ENCODE assay signal across 8 cellular contexts in the genomic region with DNA sequence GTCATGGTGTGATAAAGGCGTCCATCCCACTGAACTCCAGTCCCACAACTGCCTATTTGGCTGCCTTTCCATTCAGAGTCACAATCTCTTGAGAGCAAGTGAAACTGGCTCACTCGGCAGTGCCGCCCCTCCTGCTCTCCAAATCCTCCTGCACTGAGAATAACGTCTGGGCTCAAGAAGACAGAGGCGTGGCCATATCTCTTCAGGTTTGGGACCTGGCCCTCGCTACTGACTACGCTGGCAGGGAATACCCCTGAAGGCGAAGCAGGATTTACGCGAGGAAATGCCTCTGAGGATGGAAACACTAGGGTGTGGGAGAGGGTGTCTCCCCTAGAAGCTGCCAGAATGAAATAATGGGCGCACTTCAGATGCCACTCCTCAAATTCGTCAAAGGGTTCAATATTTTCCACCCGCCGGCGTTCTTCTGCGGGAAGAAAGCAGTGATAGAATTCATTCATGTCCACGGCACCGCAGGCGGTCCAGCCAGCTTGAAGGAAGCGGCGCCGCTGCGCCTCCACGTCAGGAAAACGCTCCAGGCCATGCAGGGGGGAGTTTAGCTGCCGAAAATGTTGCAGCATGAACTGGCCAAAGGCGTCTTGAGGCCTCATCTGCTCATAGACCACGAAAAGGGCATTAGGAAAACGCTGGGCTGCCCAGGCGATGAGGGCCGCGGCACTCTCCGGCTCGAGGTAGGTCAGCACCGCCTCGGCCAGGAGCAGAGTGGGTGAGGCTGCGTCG. TPM values are rescaled to one million over a fixed set of nuclear protein-coding genes. Genes with fewer than 3 reads are reported as not detected.
A peak's percentile ranks its signal among the peaks of the same experiment; 100 is the strongest.
DNase-seq lines count a peak whose midpoint lies in the region; ATAC-seq and TF ChIP-seq lines count a peak whose summit lies in the region.

No MANE protein-coding gene starts in this region.

- H3K36me3 ChIP-seq in NT2/D1 (ENCODE audit: insufficient read depth, insufficient read length, low read length) (peaks cover 14% of the 10 kb centered on the region), liver (ENCODE audit: control insufficient read depth in 4 of 4, insufficient read depth in 3 of 4, low read depth in 1 of 4, low read length in 3 of 4) (no peaks in the 10 kb centered on the region), stomach smooth muscle (ENCODE audit: control insufficient read depth in 2 of 2, insufficient read depth in 2 of 2, low read length in 2 of 2) (peaks cover 0 to 2% of the 10 kb centered on the region in 2 donors)

- H3K27ac ChIP-seq in caudate nucleus (ENCODE audit: low read depth, low read length) (peak overlapping the region; percentile 91), liver (ENCODE audit: low read depth in 1 of 2, low read length in 2 of 2) (peak overlapping the region; percentile 95 to 96), stomach smooth muscle (ENCODE audit: low read length) (peak overlapping the region; percentile 92)

- no peak for TF ChIP-seq RAD21 in liver (IDR thresholded peaks at IDR 0.05)

- no peak for TF ChIP-seq CTCF in liver (IDR thresholded peaks at IDR 0.05; ENCODE audit: low read depth, low read length, missing input control)

- H3K9ac ChIP-seq in NT2/D1 (ENCODE audit: insufficient read length, low read depth) (peak overlapping the region; percentile 82), liver (ENCODE audit: low read depth in 1 of 2, low read length in 2 of 2) (peak overlapping the region; percentile 85 to 87), stomach smooth muscle (ENCODE audit: low read length in 2 of 2) (peak overlapping the region; percentile 90 to 93)

- ATAC-seq in GM21360 (IDR thresholded peaks at IDR 0.05; ENCODE audit: unreplicated experiment) = no peak

- 26% methylated on average over 38 of the region's 38 CpGs for WGBS in liver

- H3K4me3 ChIP-seq in NT2/D1 (ENCODE audit: insufficient read length, low read depth) = peak overlapping the region; percentile 76
- peak overlapping the region; percentile 71 to 96 (median 82) for H3K4me3 ChIP-seq in liver (ENCODE audit: low read depth in 1 of 3, low read length in 3 of 3)
- peak overlapping the region; percentile 94 to 98 for H3K4me3 ChIP-seq in stomach smooth muscle (ENCODE audit: low read length in 2 of 2)

- in situ Hi-C loops in G401 (cut with HindIII; ENCODE audit: low sequenced_read_pairs) (no loop called here), KBM-7 (cut with MboI; ENCODE audit: low pct_unique_long_range_greater_than_20kb, low sequenced_read_pairs) (no loop called here)

- H3K9me3 ChIP-seq in NT2/D1 (ENCODE audit: insufficient read depth, low read length) = peaks cover 15% of the 10 kb centered on the region; the same call in 1 of the 2 replicates
- no peaks in the 10 kb centered on the region for H3K9me3 ChIP-seq in liver (ENCODE audit: control insufficient read depth in 4 of 4, low read length in 3 of 4)
- no peaks in the 10 kb centered on the region for H3K9me3 ChIP-seq in stomach smooth muscle (ENCODE audit: control insufficient read depth in 2 of 2, low read length in 2 of 2)

- DNase-seq in G401 (ENCODE audit: low spot score) = peak; percentile 58
- no peak for DNase-seq in NT2/D1 (ENCODE audit: low read depth, low spot score)
- DNase-seq in caudate nucleus (lab: John Stamatoyannopoulos, UW) = peak in 24 of 61 donors; percentile 8 to 60 (median 36)
- no peak for DNase-seq in KBM-7
- no peak for DNase-seq in OCI-M2 (lab: John Stamatoyannopoulos, UW; ENCODE audit: unreplicated experiment)

- H3K4me1 ChIP-seq in NT2/D1 (ENCODE audit: insufficient read depth, insufficient read length) = peaks cover 3% of the 10 kb centered on the region
- H3K4me1 ChIP-seq in liver (ENCODE audit: control insufficient read depth in 4 of 4, insufficient read depth in 4 of 4, low read length in 3 of 4) = peaks cover 5 to 25% (median 13%) of the 10 kb centered on the region in 4 donors
- peaks cover 23% of the 10 kb centered on the region for H3K4me1 ChIP-seq in stomach smooth muscle (ENCODE audit: control insufficient read depth, insufficient read depth, low read length)

- no peaks in the 10 kb centered on the region for H3K27me3 ChIP-seq in NT2/D1 (ENCODE audit: insufficient read depth, insufficient read length)
- H3K27me3 ChIP-seq in liver (ENCODE audit: control insufficient read depth in 4 of 4, insufficient read depth in 4 of 4, low read length in 3 of 4) = no peaks in the 10 kb centered on the region
- H3K27me3 ChIP-seq in stomach smooth muscle (ENCODE audit: control insufficient read depth in 1 of 2, insufficient read depth in 2 of 2, low read length in 2 of 2) = no peaks in the 10 kb centered on the region

TF ChIP-seq in liver, 16 proteins besides CTCF, POLR2A, EP300 and RAD21:
- TF ChIP-seq GABPA (IDR thresholded peaks at IDR 0.05 in 1 of 2, conservative IDR thresholded peaks at IDR 0.05 in 1 of 2) = no peak
- TF ChIP-seq JUND (IDR thresholded peaks at IDR 0.05) = no peak
- TF ChIP-seq HNF4G (IDR thresholded peaks at IDR 0.05) = no peak
- TF ChIP-seq YY1 (IDR thresholded peaks at IDR 0.05) = no peak
- no peak for TF ChIP-seq FOXA2 (IDR thresholded peaks at IDR 0.05)
- no peak for TF ChIP-seq SP1 (IDR thresholded peaks at IDR 0.05)
- no peak for TF ChIP-seq EGR1 (IDR thresholded peaks at IDR 0.05; ENCODE audit: low read depth in 2 of 2)
- no peak for TF ChIP-seq FOXA1 (IDR thresholded peaks at IDR 0.05)
- TF ChIP-seq HNF4A (conservative IDR thresholded peaks at IDR 0.05) = no peak
TF ChIP-seq in liver: peak in this region for 0.

RNA-seq across cellular contexts. Expression of gene LCMT2, which starts 1.0 kb away (rescaled TPM):
- total RNA-seq in G401 (2014; rRNA removed; shearing (Covaris generic)) = not detected in 2 replicates
- 1 to 10 TPM; 4.0 to 4.3 TPM for total RNA-seq in liver
- 1 to 10 TPM; 3.1 to 3.7 TPM for polyA plus RNA-seq in liver

RNA-seq across cellular contexts. Expression of gene TGM7, which starts 27.3 kb away (rescaled TPM):
- total RNA-seq in G401 (2014; rRNA removed; shearing (Covaris generic)) = not detected in 2 replicates
- not detected for total RNA-seq in liver
- not detected for polyA plus RNA-seq in liver

RNA-seq across cellular contexts. Expression of gene ZSCAN29, which starts 41.5 kb away (rescaled TPM):
- total RNA-seq in G401 (2014; rRNA removed; shearing (Covaris generic)) = 19.0 and 35.6 TPM in 2 replicates
- total RNA-seq in liver = 10 to 100 TPM; 13.4 to 15.6 TPM
- 1 to 10 TPM; 4.1 to 5.8 TPM for polyA plus RNA-seq in liver

RNA-seq across cellular contexts. Expression of gene TUBGCP4, which starts 41.5 kb away (rescaled TPM):
- 19.2 and 24.0 TPM in 2 replicates for total RNA-seq in G401 (2014; rRNA removed; shearing (Covaris generic))
- total RNA-seq in liver = 10 to 100 TPM; 17.1 to 20.5 TPM
- polyA plus RNA-seq in liver = 1 to 10 TPM; 4.6 to 7.7 TPM
